8 cellular contexts compared by ENCODE assay signal in genomic region chr4:51895816-51896408, GRCh38. TPM values are rescaled to one million over a fixed set of nuclear protein-coding genes. Genes with fewer than 3 reads are reported as not detected.
DNase-seq lines count a peak whose midpoint lies in the region; ATAC-seq and TF ChIP-seq lines count a peak whose summit lies in the region.

No MANE protein-coding gene starts in this region.

- H3K9ac ChIP-seq in OCI-LY1 (ENCODE audit: low read length) (no peak overlapping the region), neural progenitor cell (no peak overlapping the region)

- H3K27ac Mint-ChIP-seq in neural progenitor cell = no peak overlapping the region

- peaks cover 5% of the 10 kb centered on the region for H3K27me3 Mint-ChIP-seq in neural progenitor cell (ENCODE audit: insufficient read depth, low read depth)

- H4K20me1 ChIP-seq in OCI-LY1 (ENCODE audit: insufficient read depth, low read length) = no peaks in the 10 kb centered on the region
- no peaks in the 10 kb centered on the region for H4K20me1 ChIP-seq in neural progenitor cell (ENCODE audit: low read depth)

- ATAC-seq in GM21360 (IDR thresholded peaks at IDR 0.05; ENCODE audit: unreplicated experiment) (peak; percentile 99), thoracic aorta (ENCODE audit: insufficient number of reproducible peaks, low FRiP score, low read depth) (peak; percentile 83)

- no peaks in the 10 kb centered on the region for H3K9me3 ChIP-seq in OCI-LY1 (ENCODE audit: low read length)
- H3K9me3 ChIP-seq in neural progenitor cell (ENCODE audit: low read depth) = no peaks in the 10 kb centered on the region
- no peaks in the 10 kb centered on the region for H3K9me3 ChIP-seq in thoracic aorta

- H3K27me3 ChIP-seq in OCI-LY1 (ENCODE audit: insufficient read depth, low read length) (no peaks in the 10 kb centered on the region), neural progenitor cell (no peaks in the 10 kb centered on the region), thoracic aorta (replicated peaks; ENCODE audit: insufficient read depth) (no peaks in the 10 kb centered on the region)

- peaks cover 44% of the 10 kb centered on the region for H3K36me3 Mint-ChIP-seq in neural progenitor cell

- H3K4me2 ChIP-seq in OCI-LY1 (ENCODE audit: low read length) (no peak overlapping the region), neural progenitor cell (no peak overlapping the region)

- H3K27ac ChIP-seq in OCI-LY1 (ENCODE audit: low read depth, low read length, poor library complexity, severe bottlenecking) = no peak overlapping the region
- H3K27ac ChIP-seq in neural progenitor cell = peak overlapping the region; percentile 34
- H3K27ac ChIP-seq in thoracic aorta = no peak overlapping the region

- H3K36me3 ChIP-seq in OCI-LY1 (ENCODE audit: insufficient read depth, low read length) (peaks cover 43% of the 10 kb centered on the region; the same call in 1 of the 2 replicates), neural progenitor cell (peaks cover 29% of the 10 kb centered on the region), thoracic aorta (peaks cover 7% of the 10 kb centered on the region)

- no peak overlapping the region for H3K4me3 Mint-ChIP-seq in neural progenitor cell

- H2AFZ ChIP-seq in OCI-LY1 (ENCODE audit: low read length) = no peak overlapping the region
- no peak overlapping the region for H2AFZ ChIP-seq in neural progenitor cell (replicated peaks)

- no peaks in the 10 kb centered on the region for H3K9me2 ChIP-seq in OCI-LY1 (ENCODE audit: low read depth, low read length)

- TF ChIP-seq CTCF in OCI-LY1 (IDR thresholded peaks at IDR 0.05; ENCODE audit: low read length) = peak; percentile 82
- TF ChIP-seq CTCF in neural progenitor cell (IDR thresholded peaks at IDR 0.05) = peak; percentile 82
- TF ChIP-seq CTCF in thoracic aorta (IDR thresholded peaks at IDR 0.05) = peak; percentile 73

- no peak overlapping the region for H3K4me3 ChIP-seq in OCI-LY1 (ENCODE audit: low read depth, low read length, poor library complexity, severe bottlenecking)
- no peak overlapping the region for H3K4me3 ChIP-seq in neural progenitor cell
- H3K4me3 ChIP-seq in thoracic aorta = no peak overlapping the region

- no peaks in the 10 kb centered on the region for H3K79me2 ChIP-seq in OCI-LY1 (ENCODE audit: insufficient read depth, low read length)
- peaks cover 51% of the 10 kb centered on the region for H3K79me2 ChIP-seq in neural progenitor cell (ENCODE audit: low read depth)

- DNase-seq in DMS114 treated with DMSO at 0.1 percent for 48 hours (lab: John Stamatoyannopoulos, UW; ENCODE audit: unreplicated experiment) (peak; percentile 13), HK-2 (ENCODE audit: unreplicated experiment) (peak; percentile 51), activated T-cell treated with anti-CD3 and anti-CD28 coated beads for 24 hours (ENCODE audit: low read depth) (peak; percentile 33), fibroblast of peridontal ligament (ENCODE audit: extremely low read depth) (peak; percentile 76), neural progenitor cell (ENCODE audit: low spot score) (peak; percentile 84), thoracic aorta (ENCODE audit: low spot score) (no peak)

- H3F3A ChIP-seq in OCI-LY1 (ENCODE audit: insufficient read depth, low read length) (no peaks in the 10 kb centered on the region), neural progenitor cell (ENCODE audit: low read depth) (peaks cover 42% of the 10 kb centered on the region)

- no peaks in the 10 kb centered on the region for H3K9me3 Mint-ChIP-seq in neural progenitor cell

- H3K4me1 ChIP-seq in OCI-LY1 (ENCODE audit: insufficient read depth, low read length, severe bottlenecking) (peaks cover 11% of the 10 kb centered on the region), neural progenitor cell (peaks cover 21% of the 10 kb centered on the region), thoracic aorta (ENCODE audit: control insufficient read depth in 1 of 2, low read depth in 2 of 2) (peaks cover 5 to 39% of the 10 kb centered on the region in 2 donors)

- H3K4me1 Mint-ChIP-seq in neural progenitor cell = peaks cover 16% of the 10 kb centered on the region

RNA-seq across cellular contexts. Expression of gene DCUN1D4, which starts 53.0 kb away (rescaled TPM):
- 98.7 and 180 TPM in 2 replicates for total RNA-seq in neural progenitor cell (ENCODE audit: low replicate concordance)
- 10 to 100 TPM; 30.3 to 53.8 TPM for total RNA-seq in thoracic aorta
